Comparison of ENCODE assay signal across 2 cellular contexts in genomic region chr2:46970334-46971288, GRCh38.
TF ChIP-seq lines count a peak whose summit lies in the region.

No MANE protein-coding gene starts in this region.

TF ChIP-seq in HCT116, 20 proteins besides CTCF, POLR2A, EP300 and RAD21:
- TF ChIP-seq, protein P1, sequence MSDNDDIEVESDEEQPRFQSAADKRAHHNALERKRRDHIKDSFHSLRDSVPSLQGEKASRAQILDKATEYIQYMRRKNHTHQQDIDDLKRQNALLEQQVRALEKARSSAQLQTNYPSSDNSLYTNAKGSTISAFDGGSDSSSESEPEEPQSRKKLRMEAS (IDR thresholded peaks at IDR 0.05), result no peak
- TF ChIP-seq ZFX (IDR thresholded peaks at IDR 0.05) (0 out of 2 replicates have a peak, but pooled peaks have one; percentile 13), JUND (IDR thresholded peaks at IDR 0.05) (peak; percentile 48), CEBPB (IDR thresholded peaks at IDR 0.05; ENCODE audit: low read depth) (peak; percentile 67)
- TF ChIP-seq, protein P2, sequence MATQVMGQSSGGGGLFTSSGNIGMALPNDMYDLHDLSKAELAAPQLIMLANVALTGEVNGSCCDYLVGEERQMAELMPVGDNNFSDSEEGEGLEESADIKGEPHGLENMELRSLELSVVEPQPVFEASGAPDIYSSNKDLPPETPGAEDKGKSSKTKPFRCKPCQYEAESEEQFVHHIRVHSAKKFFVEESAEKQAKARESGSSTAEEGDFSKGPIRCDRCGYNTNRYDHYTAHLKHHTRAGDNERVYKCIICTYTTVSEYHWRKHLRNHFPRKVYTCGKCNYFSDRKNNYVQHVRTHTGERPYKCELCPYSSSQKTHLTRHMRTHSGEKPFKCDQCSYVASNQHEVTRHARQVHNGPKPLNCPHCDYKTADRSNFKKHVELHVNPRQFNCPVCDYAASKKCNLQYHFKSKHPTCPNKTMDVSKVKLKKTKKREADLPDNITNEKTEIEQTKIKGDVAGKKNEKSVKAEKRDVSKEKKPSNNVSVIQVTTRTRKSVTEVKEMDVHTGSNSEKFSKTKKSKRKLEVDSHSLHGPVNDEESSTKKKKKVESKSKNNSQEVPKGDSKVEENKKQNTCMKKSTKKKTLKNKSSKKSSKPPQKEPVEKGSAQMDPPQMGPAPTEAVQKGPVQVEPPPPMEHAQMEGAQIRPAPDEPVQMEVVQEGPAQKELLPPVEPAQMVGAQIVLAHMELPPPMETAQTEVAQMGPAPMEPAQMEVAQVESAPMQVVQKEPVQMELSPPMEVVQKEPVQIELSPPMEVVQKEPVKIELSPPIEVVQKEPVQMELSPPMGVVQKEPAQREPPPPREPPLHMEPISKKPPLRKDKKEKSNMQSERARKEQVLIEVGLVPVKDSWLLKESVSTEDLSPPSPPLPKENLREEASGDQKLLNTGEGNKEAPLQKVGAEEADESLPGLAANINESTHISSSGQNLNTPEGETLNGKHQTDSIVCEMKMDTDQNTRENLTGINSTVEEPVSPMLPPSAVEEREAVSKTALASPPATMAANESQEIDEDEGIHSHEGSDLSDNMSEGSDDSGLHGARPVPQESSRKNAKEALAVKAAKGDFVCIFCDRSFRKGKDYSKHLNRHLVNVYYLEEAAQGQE (IDR thresholded peaks at IDR 0.05; ENCODE audit: low read depth), result no peak

TF ChIP-seq in SK-N-SH, 30 proteins besides CTCF, POLR2A, EP300 and RAD21:
- TF ChIP-seq, protein P1 (IDR thresholded peaks at IDR 0.05; ENCODE audit: low read depth), result 0 out of 2 replicates have a peak, but pooled peaks have one; percentile 16
- TF ChIP-seq NFIC (IDR thresholded peaks at IDR 0.05; ENCODE audit: borderline replicate concordance) (no peak), FOSL2 (IDR thresholded peaks at IDR 0.05; ENCODE audit: borderline replicate concordance, low read depth) (peak; percentile 54), TCF12 (IDR thresholded peaks at IDR 0.05) (peak; percentile 31; the same call in 1 of the 2 replicates), MEF2A (IDR thresholded peaks at IDR 0.05; ENCODE audit: borderline replicate concordance, low read depth) (no peak), GABPA (IDR thresholded peaks at IDR 0.05; ENCODE audit: low read depth) (no peak), CHD2 (IDR thresholded peaks at IDR 0.05; ENCODE audit: low read length, partially characterized antibody) (no peak), MXI1 (IDR thresholded peaks at IDR 0.05; ENCODE audit: low read depth, low read length) (no peak)
- TF ChIP-seq, protein P2 (IDR thresholded peaks at IDR 0.05; ENCODE audit: low read depth, low read length), result no peak
